Comparison of ENCODE assay signal across 8 cellular contexts in genomic region chr20:5205348-5206210, GRCh38.
A peak's percentile ranks its signal among the peaks of the same experiment; 100 is the strongest.
DNase-seq lines count a peak whose midpoint lies in the region; ATAC-seq and TF ChIP-seq lines count a peak whose summit lies in the region.

No MANE protein-coding gene starts in this region.

- DNase-seq in EL = peak; percentile 75
- peak; percentile 81 for DNase-seq in GM23248
- DNase-seq in RWPE1 (ENCODE audit: low spot score) = peak; percentile 83
- peak; percentile 69 to 89 for DNase-seq in foreskin fibroblast
- DNase-seq in omental fat pad (ENCODE audit: low spot score) = peak; percentile 40
- peak; percentile 40 for DNase-seq in thoracic aorta (ENCODE audit: low spot score)

- no peaks in the 10 kb centered on the region for H3K9me2 ChIP-seq in GM23248 (ENCODE audit: insufficient read depth)

- no peaks in the 10 kb centered on the region for H3K27me3 Mint-ChIP-seq in activated T-helper 17 cell treated with anti-CD3 and anti-CD28 coated beads, Interleukin-2, amount 50 U/mL, for 72 hours

- H3K9ac ChIP-seq in GM23248 = no peak overlapping the region

- H3K4me1 ChIP-seq in GM23248 (ENCODE audit: insufficient read depth) (no peaks in the 10 kb centered on the region), thoracic aorta (ENCODE audit: control insufficient read depth in 1 of 2, low read depth in 2 of 2) (peaks cover 0 to 10% of the 10 kb centered on the region in 2 donors)

- H3K79me2 ChIP-seq in GM23248 (ENCODE audit: insufficient read depth) = no peaks in the 10 kb centered on the region

- WGBS in GM23248 (ENCODE audit: low coverage in 1 of 2, low lambda C conversion rate in 2 of 2, missing lambda C conversion rate in 2 of 2), 2 experiments = 47 to 55% methylated on average over 10 of the region's 10 CpGs

- H3K27ac ChIP-seq in GM23248 (no peak overlapping the region), RWPE1 (no peak overlapping the region), thoracic aorta (no peak overlapping the region)

- peak; percentile 96 for TF ChIP-seq CTCF in LNCAP (IDR thresholded peaks at IDR 0.05)
- TF ChIP-seq CTCF in RWPE1 (conservative IDR thresholded peaks at IDR 0.05; ENCODE audit: low read depth) = peak; percentile 97
- TF ChIP-seq CTCF in foreskin fibroblast (IDR thresholded peaks at IDR 0.05; ENCODE audit: low read depth, low read length) = peak; percentile 99
- peak in 1 of 3 donors; percentile 32 for TF ChIP-seq CTCF in omental fat pad (IDR thresholded peaks at IDR 0.05)
- TF ChIP-seq CTCF in thoracic aorta (IDR thresholded peaks at IDR 0.05) = peak; percentile 74

- H3K4me2 ChIP-seq in GM23248 (ENCODE audit: unreplicated experiment) = no peak overlapping the region

- in situ Hi-C loops in GM23248 (cut with MboI) = loop anchor here (10.0 kb wide), 1 partner anchor 239 kb away; no protein-coding TSS in a partner anchor

- H3K36me3 Mint-ChIP-seq in activated T-helper 17 cell treated with anti-CD3 and anti-CD28 coated beads, Interleukin-2, amount 50 U/mL, for 72 hours (ENCODE audit: low read depth) = peaks cover 4% of the 10 kb centered on the region

- H3F3A ChIP-seq in GM23248 (ENCODE audit: insufficient read depth) = no peaks in the 10 kb centered on the region

- H3K36me3 ChIP-seq in GM23248 (ENCODE audit: low read depth) = no peaks in the 10 kb centered on the region
- no peaks in the 10 kb centered on the region for H3K36me3 ChIP-seq in thoracic aorta

- ATAC-seq in activated T-helper 17 cell treated with anti-CD3 and anti-CD28 coated beads, Interleukin-2, amount 50 U/mL, for 72 hours (replicated peaks) = peak; percentile 95
- ATAC-seq in omental fat pad (ENCODE audit: low FRiP score) (peak; percentile 89), thoracic aorta (ENCODE audit: insufficient number of reproducible peaks, low FRiP score, low read depth) (peak; percentile 92)

- H3K4me3 ChIP-seq in GM23248 = no peak overlapping the region
- H3K4me3 ChIP-seq in foreskin fibroblast (ENCODE audit: low read depth in 1 of 2, low read length in 2 of 2) = no peak overlapping the region
- H3K4me3 ChIP-seq in thoracic aorta = no peak overlapping the region

- no peaks in the 10 kb centered on the region for H3K4me1 Mint-ChIP-seq in activated T-helper 17 cell treated with anti-CD3 and anti-CD28 coated beads, Interleukin-2, amount 50 U/mL, for 72 hours

- H3K27me3 ChIP-seq in GM23248 (replicated peaks; ENCODE audit: insufficient read depth) = no peaks in the 10 kb centered on the region
- no peaks in the 10 kb centered on the region for H3K27me3 ChIP-seq in thoracic aorta (replicated peaks; ENCODE audit: insufficient read depth)

- H3K9me3 ChIP-seq in GM23248 (ENCODE audit: low read depth) = no peaks in the 10 kb centered on the region
- H3K9me3 ChIP-seq in thoracic aorta = no peaks in the 10 kb centered on the region

- H3K4me3 Mint-ChIP-seq in activated T-helper 17 cell treated with anti-CD3 and anti-CD28 coated beads, Interleukin-2, amount 50 U/mL, for 72 hours = no peak overlapping the region

- H3K27ac Mint-ChIP-seq in activated T-helper 17 cell treated with anti-CD3 and anti-CD28 coated beads, Interleukin-2, amount 50 U/mL, for 72 hours = no peak overlapping the region

- H3K9me3 Mint-ChIP-seq in activated T-helper 17 cell treated with anti-CD3 and anti-CD28 coated beads, Interleukin-2, amount 50 U/mL, for 72 hours = no peaks in the 10 kb centered on the region

- H4K20me1 ChIP-seq in GM23248 (ENCODE audit: insufficient read depth) = no peaks in the 10 kb centered on the region

- no peak overlapping the region for H2AFZ ChIP-seq in GM23248

- CTCF ChIA-PET in RWPE1 (lab: Yijun Ruan, JAX) = interaction anchor here (0.5 to 3.0 kb wide), 17 partner anchors 10 to 814 kb away, joined by 3 to 37 read pairs (median 4); partner anchors contain the start of gene CDS2

- POLR2A ChIA-PET in RWPE1 (lab: Yijun Ruan, JAX; ENCODE audit: low non-redundant PET) = interaction anchor here (0.6 kb wide), 1 partner anchor 243 kb away, joined by 4 read pairs; no protein-coding TSS in a partner anchor
